ENCODE assay signal across 15 cellular contexts in the genomic region with DNA sequence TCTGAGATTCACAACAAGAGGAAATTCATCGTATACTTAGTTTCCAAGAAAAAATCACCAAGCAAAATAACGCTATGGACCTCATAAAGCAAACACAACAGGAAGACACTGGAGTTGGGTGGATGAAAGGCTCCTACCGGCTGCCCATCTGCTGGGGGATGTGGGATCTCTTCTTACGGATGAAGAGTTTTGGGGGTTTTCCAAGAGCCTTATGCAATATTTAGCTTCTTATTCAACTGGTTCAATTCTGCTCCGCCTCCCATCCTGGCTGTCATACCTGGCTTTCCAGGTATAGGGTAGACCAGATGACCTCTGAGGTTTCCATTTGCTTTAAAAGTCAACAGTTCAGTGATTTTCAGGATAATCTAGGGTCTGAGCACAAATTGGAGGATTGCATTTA.
DNase-seq lines count a peak whose midpoint lies in the region; ATAC-seq and TF ChIP-seq lines count a peak whose summit lies in the region.
"Had no signal": no experiment of that assay in that cellular context is flagged by ENCODE, and none has a peak within 500 bp of the region (broad histone marks: within the 10 kb centered on the region; RNA-seq: fewer than 3 reads in every experiment).

No MANE protein-coding gene starts in this region.

- H3K27ac ChIP-seq in breast epithelium: no peak overlapping the region
- H3K27ac ChIP-seq: GM23248 had no signal

- peak; percentile 32 for DNase-seq in NCI-H69 (lab: John Stamatoyannopoulos, UW)
- peak; percentile 74 for DNase-seq in cerebellar cortex (ENCODE audit: low spot score)
- no peak for DNase-seq in left lobe of liver (ENCODE audit: low spot score)
- DNase-seq in breast epithelium (ENCODE audit: low spot score in 2 of 2): no peak
- no peak for DNase-seq in NCI-H2029 treated with DMSO at 0.1 percent for 48 hours (lab: John Stamatoyannopoulos, UW)
- DNase-seq: Calu3; CD4-positive, alpha-beta memory T cell; COR-L47; DMS53; EL; GF-D8; GM23248; H9 had no signal

- intact Hi-C loops in breast epithelium (cut with DNase I; ENCODE audit: low total_unique reads): no loop called here

- H3K9me3 ChIP-seq in breast epithelium: no peaks in the 10 kb centered on the region

- H3K27me3 ChIP-seq in breast epithelium: no peaks in the 10 kb centered on the region

- ATAC-seq in left lobe of liver: peak; percentile 49
- ATAC-seq in GM18909 (IDR thresholded peaks at IDR 0.05; ENCODE audit: poor library complexity, unreplicated experiment): no peak
- ATAC-seq: HCT116 had no signal

- TF ChIP-seq CTCF in breast epithelium (IDR thresholded peaks at IDR 0.05): no peak

- H3K36me3 ChIP-seq in breast epithelium: no peaks in the 10 kb centered on the region

- H3K4me1 ChIP-seq in breast epithelium: no peaks in the 10 kb centered on the region

- no peak for TF ChIP-seq POLR2A in breast epithelium (IDR thresholded peaks at IDR 0.05)

- no peak overlapping the region for H3K4me3 ChIP-seq in breast epithelium
- H3K4me3 ChIP-seq: GM23248 had no signal

Comparison
In these comparisons a context has a peak if more than half of its experiments do, and no peak if none do; other contexts are left out.
1. DNase-seq: peak in NCI-H69 (single experiment) and cerebellar cortex (single experiment); none in left lobe of liver (single experiment), breast epithelium (0 of 2) and NCI-H2029 treated with DMSO at 0.1 percent for 48 hours (single experiment).